9 cellular contexts compared by ENCODE assay signal in the genomic region with DNA sequence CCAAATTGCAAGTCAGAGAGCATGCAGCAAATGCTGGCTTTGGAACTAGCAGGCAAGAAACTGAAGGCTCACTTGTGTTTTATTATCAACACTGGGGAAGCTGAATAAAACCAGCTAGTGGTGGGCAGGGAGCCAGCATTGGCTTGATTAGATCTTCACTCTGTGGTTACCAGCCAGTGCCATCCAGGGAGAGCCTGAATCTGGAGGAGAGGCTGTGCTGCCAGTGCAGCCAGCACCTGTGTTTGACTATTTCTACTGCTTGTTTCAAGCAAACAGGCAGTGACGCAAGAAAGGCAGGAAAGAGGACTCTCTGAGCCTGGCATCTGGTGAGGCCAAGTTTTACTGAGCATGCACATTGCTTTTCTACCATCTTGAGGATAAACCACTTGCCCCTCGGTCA.
DNase-seq lines count a peak whose midpoint lies in the region; ATAC-seq and TF ChIP-seq lines count a peak whose summit lies in the region.
"Had no signal": no experiment of that assay in that cellular context is flagged by ENCODE, and none has a peak within 500 bp of the region (broad histone marks: within the 10 kb centered on the region; RNA-seq: fewer than 3 reads in every experiment).

No MANE protein-coding gene starts in this region.

- no peaks in the 10 kb centered on the region for H3K9me3 ChIP-seq in CD4-positive, alpha-beta T cell (ENCODE audit: control insufficient read depth, low read length)

- no peaks in the 10 kb centered on the region for H3K27me3 ChIP-seq in CD4-positive, alpha-beta T cell (ENCODE audit: control insufficient read depth, insufficient read depth, low read length)

- H3K4me3 ChIP-seq in LNCaP clone FGC (ENCODE audit: low read depth, low read length): no peak overlapping the region

- intact Hi-C loops in CD4-positive, alpha-beta T cell (cut with DNase I, micrococcal nuclease): no loop called here

- ATAC-seq in CD4-positive, alpha-beta T cell (ENCODE audit: poor library complexity): peak; percentile 26
- ATAC-seq in GM18517 (IDR thresholded peaks at IDR 0.05; ENCODE audit: unreplicated experiment): no peak
- ATAC-seq in activated CD8-positive, alpha-beta memory T cell treated with anti-CD3 and anti-CD28 coated beads, Interleukin-2, amount 10 ng/mL, durations not matched to agents 7 days and 5 days: no peak

- no peak overlapping the region for H3K27ac ChIP-seq in CD4-positive, alpha-beta T cell (ENCODE audit: low read depth, low read length)

- H3K27me3 Mint-ChIP-seq in CD4-positive, alpha-beta T cell: no peaks in the 10 kb centered on the region
- peaks cover 2% of the 10 kb centered on the region for H3K27me3 Mint-ChIP-seq in activated CD8-positive, alpha-beta memory T cell treated with anti-CD3 and anti-CD28 coated beads, Interleukin-2, amount 10 ng/mL, durations not matched to agents 7 days and 5 days

- no peak for TF ChIP-seq CTCF in CD4-positive, alpha-beta T cell (IDR thresholded peaks at IDR 0.05)
- no peak for TF ChIP-seq CTCF in LNCaP clone FGC (IDR thresholded peaks at IDR 0.05; ENCODE audit: control insufficient read depth, extremely low read depth, insufficient read depth)

- peak in 1 of 10 experiments; percentile 5 for DNase-seq in CD4-positive, alpha-beta T cell
- DNase-seq in LNCaP clone FGC (ENCODE audit: low read depth): peak; percentile 97
- DNase-seq in T-helper 22 cell (ENCODE audit: low read depth): peak; percentile 23
- peak; percentile 52 for DNase-seq in islet precursor cell
- DNase-seq in activated CD8-positive, alpha-beta memory T cell treated with anti-CD3 and anti-CD28 coated beads, Interleukin-2, amount 10 ng/mL, durations not matched to agents 7 days and 5 days: no peak
- no peak for DNase-seq in SK-N-DZ (ENCODE audit: low spot score)
- DNase-seq in activated CD4-positive, CD25-positive, alpha-beta regulatory T cell treated with anti-CD3 and anti-CD28 coated beads, Interleukin-2, amount 50 U/mL, for 72 hours: no peak
- DNase-seq: activated T-cell treated with anti-CD3 and anti-CD28 coated beads, Interleukin-2, amount 50 U/mL, for 48 hours had no signal

- CTCF ChIA-PET in CD4-positive, alpha-beta T cell (lab: Charles Lee): interaction anchor here (1.0 kb wide), 1 partner anchor 243 kb away, joined by 3 read pairs; no protein-coding TSS in a partner anchor
- CTCF ChIA-PET in activated CD8-positive, alpha-beta memory T cell treated with anti-CD3 and anti-CD28 coated beads, Interleukin-2, amount 10 ng/mL, durations not matched to agents 7 days and 5 days (lab: Charles Lee): interaction anchor here (0.6 kb wide), 1 partner anchor 76 kb away, joined by 3 read pairs; no protein-coding TSS in a partner anchor

- H3K27ac Mint-ChIP-seq in CD4-positive, alpha-beta T cell: no peak overlapping the region
- H3K27ac Mint-ChIP-seq in activated CD8-positive, alpha-beta memory T cell treated with anti-CD3 and anti-CD28 coated beads, Interleukin-2, amount 10 ng/mL, durations not matched to agents 7 days and 5 days: no peak overlapping the region

- POLR2A ChIA-PET in CD4-positive, alpha-beta T cell (lab: Charles Lee): no interaction called here

- no peak overlapping the region for H3K4me3 Mint-ChIP-seq in CD4-positive, alpha-beta T cell
- no peak overlapping the region for H3K4me3 Mint-ChIP-seq in activated CD8-positive, alpha-beta memory T cell treated with anti-CD3 and anti-CD28 coated beads, Interleukin-2, amount 10 ng/mL, durations not matched to agents 7 days and 5 days

- H3K4me1 Mint-ChIP-seq in CD4-positive, alpha-beta T cell (ENCODE audit: low read depth): no peaks in the 10 kb centered on the region
- peaks cover 18% of the 10 kb centered on the region for H3K4me1 Mint-ChIP-seq in activated CD8-positive, alpha-beta memory T cell treated with anti-CD3 and anti-CD28 coated beads, Interleukin-2, amount 10 ng/mL, durations not matched to agents 7 days and 5 days

- no peaks in the 10 kb centered on the region for H3K36me3 Mint-ChIP-seq in CD4-positive, alpha-beta T cell (ENCODE audit: low read depth)
- no peaks in the 10 kb centered on the region for H3K36me3 Mint-ChIP-seq in activated CD8-positive, alpha-beta memory T cell treated with anti-CD3 and anti-CD28 coated beads, Interleukin-2, amount 10 ng/mL, durations not matched to agents 7 days and 5 days

- no peaks in the 10 kb centered on the region for H3K9me3 Mint-ChIP-seq in CD4-positive, alpha-beta T cell
- no peaks in the 10 kb centered on the region for H3K9me3 Mint-ChIP-seq in activated CD8-positive, alpha-beta memory T cell treated with anti-CD3 and anti-CD28 coated beads, Interleukin-2, amount 10 ng/mL, durations not matched to agents 7 days and 5 days (ENCODE audit: low read depth)

Comparison
In these comparisons a context has a peak if more than half of its experiments do, and no peak if none do; other contexts are left out.
1. DNase-seq: peak in LNCaP clone FGC (single experiment), T-helper 22 cell (single experiment) and islet precursor cell (single experiment); none in activated CD8-positive, alpha-beta memory T cell treated with anti-CD3 and anti-CD28 coated beads, Interleukin-2, amount 10 ng/mL, durations not matched to agents 7 days and 5 days (single experiment), SK-N-DZ (single experiment) and activated CD4-positive, CD25-positive, alpha-beta regulatory T cell treated with anti-CD3 and anti-CD28 coated beads, Interleukin-2, amount 50 U/mL, for 72 hours (single experiment).